8 cellular contexts compared by ENCODE assay signal in the genomic region with DNA sequence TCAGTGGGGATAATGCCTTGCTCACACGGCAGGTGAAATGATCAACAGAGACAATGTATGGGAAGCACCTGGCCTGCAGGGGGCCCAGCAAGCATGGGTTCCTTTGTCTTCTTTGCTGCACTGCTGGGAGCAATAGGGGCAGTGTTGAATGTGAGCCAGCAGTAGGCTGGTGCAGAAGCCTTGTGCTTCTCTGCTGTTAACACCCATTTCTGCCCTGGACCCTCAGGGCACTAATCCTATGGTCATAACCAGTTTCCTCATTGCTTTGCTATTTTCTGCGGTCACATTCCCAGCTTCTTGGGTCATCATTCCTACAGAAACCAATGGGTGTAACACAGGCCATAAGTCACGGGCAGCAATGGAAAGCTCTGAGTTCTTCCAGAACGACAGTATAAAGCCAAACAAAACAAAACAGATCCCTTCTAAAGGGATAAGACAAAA. TPM values are rescaled to one million over a fixed set of nuclear protein-coding genes. Genes with fewer than 3 reads are reported as not detected.
DNase-seq lines count a peak whose midpoint lies in the region; ATAC-seq and TF ChIP-seq lines count a peak whose summit lies in the region.
"Had no signal": no experiment of that assay in that cellular context is flagged by ENCODE, and none has a peak within 500 bp of the region (broad histone marks: within the 10 kb centered on the region; RNA-seq: fewer than 3 reads in every experiment).

No MANE protein-coding gene starts in this region.

- H2BK12ac ChIP-seq in trophoblast cell (ENCODE audit: low read length): no peak overlapping the region

- H3K27ac ChIP-seq in MM.1S (ENCODE audit: low read length) (no peak overlapping the region), trophoblast cell (ENCODE audit: low read depth, low read length) (no peak overlapping the region), body of pancreas (no peak overlapping the region)

- H2BK5ac ChIP-seq in trophoblast cell (ENCODE audit: low read depth, low read length, poor library complexity): no peak overlapping the region

- no peaks in the 10 kb centered on the region for H3K9me2 ChIP-seq in MM.1S (replicated peaks; ENCODE audit: insufficient read depth, low read length)

- H3K27me3 ChIP-seq in MM.1S (replicated peaks; ENCODE audit: insufficient read depth, low read length) (0 out of 2 replicates have a peak, but pooled peaks cover 7% of the 10 kb centered on the region), trophoblast cell (ENCODE audit: insufficient read depth, low read length) (no peaks in the 10 kb centered on the region), body of pancreas (no peaks in the 10 kb centered on the region)

- intact Hi-C loops in body of pancreas (cut with DNase I): no loop called here

- no peak overlapping the region for H4K12ac ChIP-seq in trophoblast cell (ENCODE audit: low read depth, low read length)

- ATAC-seq in body of pancreas: no peak
- ATAC-seq in GM18519 (IDR thresholded peaks at IDR 0.05; ENCODE audit: low FRiP score, unreplicated experiment): no peak
- ATAC-seq in GM21528 (IDR thresholded peaks at IDR 0.05; ENCODE audit: low FRiP score, unreplicated experiment): no peak

- DNase-seq in GM10266 (ENCODE audit: extremely low spot score): peak; percentile 32
- DNase-seq in MM.1S: peak; percentile 30
- peak; percentile 92 for DNase-seq in choroid plexus epithelial cell (ENCODE audit: low read depth)
- peak; percentile 99 for DNase-seq in trophoblast cell
- no peak for DNase-seq in body of pancreas

- H2AK5ac ChIP-seq in trophoblast cell (ENCODE audit: low read length): no peak overlapping the region

- WGBS in trophoblast cell (ENCODE audit: extremely low coverage, insufficient coverage, insufficient read length): no CpG with 5 or more reads among the region's 4 CpGs
- WGBS in body of pancreas, 2 donors: 68 to 69% methylated on average over 4 of the region's 4 CpGs

- H3K36me3 ChIP-seq in MM.1S (replicated peaks; ENCODE audit: insufficient read depth, low read length) (no peaks in the 10 kb centered on the region), trophoblast cell (ENCODE audit: control insufficient read depth in 1 of 2, insufficient read depth in 2 of 2, low read length in 2 of 2) (no peaks in the 10 kb centered on the region), body of pancreas (replicated peaks in 1 of 2; ENCODE audit: insufficient read depth in 1 of 2, low read depth in 2 of 2) (no peaks in the 10 kb centered on the region)

- H3K14ac ChIP-seq in trophoblast cell (ENCODE audit: low read length): no peak overlapping the region

- no peak overlapping the region for H3K23ac ChIP-seq in trophoblast cell (ENCODE audit: low read length)

- H2BK120ac ChIP-seq in trophoblast cell (ENCODE audit: insufficient read depth, low read length, poor library complexity): no peak overlapping the region

- H3K4me2 ChIP-seq in MM.1S (ENCODE audit: low read depth, low read length): no peak overlapping the region
- no peak overlapping the region for H3K4me2 ChIP-seq in trophoblast cell (ENCODE audit: low read length)

- H3K4me3 ChIP-seq in MM.1S (ENCODE audit: low read length): no peak overlapping the region
- H3K4me3 ChIP-seq in choroid plexus epithelial cell (ENCODE audit: low read depth, low read length): no peak overlapping the region
- no peak overlapping the region for H3K4me3 ChIP-seq in trophoblast cell (ENCODE audit: low read depth, low read length)
- no peak overlapping the region for H3K4me3 ChIP-seq in body of pancreas

- peaks cover 6% of the 10 kb centered on the region; the same call in 1 of the 2 replicates for H3F3A ChIP-seq in MM.1S (ENCODE audit: insufficient read depth, low read length)

- no peak overlapping the region for H4K8ac ChIP-seq in trophoblast cell (ENCODE audit: low read depth, low read length)

- H3K9me3 ChIP-seq in MM.1S (replicated peaks; ENCODE audit: insufficient read depth, low read length): no peaks in the 10 kb centered on the region
- H3K9me3 ChIP-seq in trophoblast cell (ENCODE audit: insufficient read depth, low read depth, low read length): no peaks in the 10 kb centered on the region
- H3K9me3 ChIP-seq in body of pancreas: no peaks in the 10 kb centered on the region

- H3K9ac ChIP-seq in MM.1S (ENCODE audit: low read length): no peak overlapping the region
- H3K9ac ChIP-seq in trophoblast cell (ENCODE audit: low read length): no peak overlapping the region

- TF ChIP-seq POLR2A in body of pancreas (IDR thresholded peaks at IDR 0.05): no peak

- no peaks in the 10 kb centered on the region for H4K20me1 ChIP-seq in MM.1S (ENCODE audit: insufficient read depth, low read length)

- H3K79me1 ChIP-seq in trophoblast cell (ENCODE audit: low read length): peaks cover 8% of the 10 kb centered on the region

- H3K4me1 ChIP-seq in MM.1S (ENCODE audit: low read length) (peaks cover 7% of the 10 kb centered on the region; the same call in 1 of the 2 replicates), trophoblast cell (ENCODE audit: control insufficient read depth in 1 of 2, insufficient read depth in 2 of 2, low read length in 2 of 2) (peaks cover 12 to 17% of the 10 kb centered on the region in 2 experiments), body of pancreas (no peaks in the 10 kb centered on the region)

- H3K4ac ChIP-seq in trophoblast cell (ENCODE audit: low read depth, low read length): no peak overlapping the region

- TF ChIP-seq CTCF in GM10266 (IDR thresholded peaks at IDR 0.05; ENCODE audit: control insufficient read depth, insufficient read depth, low read depth, missing control alignments) (peak; percentile 31), MM.1S (IDR thresholded peaks at IDR 0.05; ENCODE audit: low read length) (peak; percentile 55), choroid plexus epithelial cell (conservative IDR thresholded peaks at IDR 0.05; ENCODE audit: low read depth, low read length) (peak; percentile 35), body of pancreas (IDR thresholded peaks at IDR 0.05) (no peak)

- H3K79me2 ChIP-seq in MM.1S (ENCODE audit: low read length) (no peaks in the 10 kb centered on the region), trophoblast cell (ENCODE audit: control insufficient read depth, insufficient read depth, low read length, poor library complexity) (no peaks in the 10 kb centered on the region)

- H2AFZ ChIP-seq in MM.1S (ENCODE audit: low read length) (no peak overlapping the region), trophoblast cell (ENCODE audit: insufficient read depth, low read length, poor library complexity) (no peak overlapping the region)

- H4K91ac ChIP-seq in trophoblast cell (ENCODE audit: low read depth, low read length): no peak overlapping the region

- no peak overlapping the region for H3K18ac ChIP-seq in trophoblast cell (ENCODE audit: low read length)

RNA-seq across cellular contexts. Expression of gene LGI1, which starts 10.9 kb away (rescaled TPM):
- polyA plus RNA-seq in trophoblast cell (2013): 14.4 and 14.6 TPM in 2 replicates
- total RNA-seq in body of pancreas: not detected
- total RNA-seq: activated CD8-positive, alpha-beta memory T cell treated with anti-CD3 and anti-CD28 coated beads for 36 hours had no signal

RNA-seq across cellular contexts. Expression of gene FRA10AC1, which starts 44.5 kb away (rescaled TPM):
- 25.0 and 29.0 TPM in 2 replicates for polyA plus RNA-seq in trophoblast cell (2013)
- total RNA-seq in body of pancreas: 10 to 100 TPM; 20.0 to 23.7 TPM

Comparison
In these comparisons a context has a peak if more than half of its experiments do, and no peak if none do; other contexts are left out.
1. DNase-seq: peak in GM10266 (single experiment), MM.1S (single experiment), choroid plexus epithelial cell (single experiment) and trophoblast cell (2 of 2); none in body of pancreas (0 of 4).
2. CTCF ChIP-seq: peak in GM10266 (single experiment), MM.1S (single experiment) and choroid plexus epithelial cell (single experiment); none in body of pancreas (0 of 7).